In genomic region chr2:145543856-145544255, GRCh38 we compare ENCODE assay signal across 7 cellular contexts.
"Had no signal": no experiment of that assay in that cellular context is flagged by ENCODE, and none has a peak within 500 bp of the region (broad histone marks: within the 10 kb centered on the region; RNA-seq: fewer than 3 reads in every experiment).

No MANE protein-coding gene starts in this region.

- ATAC-seq: HepG2 had no signal

- H3K4me1 Mint-ChIP-seq: IgD-negative memory B cell had no signal

- DNase-seq: IMR-90, KBM-7, KG1 had no signal

- H3K27ac ChIP-seq: HL-60 had no signal

- FAIRE-seq: HepG2, HTR-8/SVneo had no signal

- H3K27ac Mint-ChIP-seq: IgD-negative memory B cell had no signal

- H3K27me3 Mint-ChIP-seq: IgD-negative memory B cell had no signal

- H3K4me3 Mint-ChIP-seq: IgD-negative memory B cell had no signal
